8 cellular contexts compared by ENCODE assay signal in genomic region chr16:89973654-89974335, GRCh38. TPM values are rescaled to one million over a fixed set of nuclear protein-coding genes. Genes with fewer than 3 reads are reported as not detected.
DNase-seq lines count a peak whose midpoint lies in the region; ATAC-seq, FAIRE-seq and TF ChIP-seq lines count a peak whose summit lies in the region.

No MANE protein-coding gene starts in this region.

- peak overlapping the region; percentile 94 for H3K9ac ChIP-seq in HepG2 (ENCODE audit: insufficient read depth, low read depth, low read length)

- H3K4me1 ChIP-seq in HepG2 (ENCODE audit: insufficient read depth, low read length), result peaks cover 49% of the 10 kb centered on the region
- H3K4me1 ChIP-seq in tibial artery, result peaks cover 0 to 31% (median 23%) of the 10 kb centered on the region in 4 donors

- CTCF ChIA-PET in activated naive CD4-positive, alpha-beta T cell treated with anti-CD3 and anti-CD28 coated beads, Interleukin-2, amount 10 ng/mL, durations not matched to agents 7 days and 5 days (lab: Charles Lee), result no interaction called here
- CTCF ChIA-PET in HepG2 (lab: Yijun Ruan, JAX; ENCODE audit: low intra/inter-chr PET ratio, low total read pairs), result interaction anchor here (0.8 kb wide), 1 partner anchor 45 kb away, joined by 3 read pairs; the partner anchor contains the start of gene DBNDD1

- no peak for TF ChIP-seq EP300 in HepG2 (IDR thresholded peaks at IDR 0.05; ENCODE audit: low read depth in 2 of 2, low read length in 2 of 2)
- TF ChIP-seq EP300 in HepG2 (CRISPR knock-in tag; IDR thresholded peaks at IDR 0.05; ENCODE audit: borderline replicate concordance), result no peak

- no peaks in the 10 kb centered on the region; a peak in 1 of 5 replicates for H3K27me3 ChIP-seq in HepG2 (ENCODE audit: control insufficient read depth in 1 of 2, insufficient read depth in 2 of 2, low read length in 2 of 2)
- no peaks in the 10 kb centered on the region for H3K27me3 ChIP-seq in tibial artery

- H3K36me3 ChIP-seq in HepG2 (replicated peaks in 1 of 2; ENCODE audit: control insufficient read depth in 1 of 2, insufficient read depth in 2 of 2, low read length in 2 of 2), result peaks cover 10 to 20% of the 10 kb centered on the region in 2 experiments
- H3K36me3 ChIP-seq in tibial artery, result peaks cover 2 to 17% (median 9%) of the 10 kb centered on the region in 3 donors

- H3K4me2 ChIP-seq in HepG2 (ENCODE audit: low read depth, low read length), result peak overlapping the region; percentile 94

- TF ChIP-seq CTCF in HepG2 (CRISPR knock-in tag; IDR thresholded peaks at IDR 0.05) (peak; percentile 43), tibial artery (IDR thresholded peaks at IDR 0.05) (no peak)

- 13% methylated on average over 13 of the region's 13 CpGs for whole genome bisulfite sequencing in HepG2 (ENCODE audit: low lambda C conversion rate)

- H3K4me3 Mint-ChIP-seq in activated naive CD4-positive, alpha-beta T cell treated with anti-CD3 and anti-CD28 coated beads, Interleukin-2, amount 10 ng/mL, durations not matched to agents 7 days and 5 days, result peak overlapping the region; percentile 99
- peak overlapping the region; percentile 92 for H3K4me3 Mint-ChIP-seq in activated T-helper 17 cell treated with anti-CD3 and anti-CD28 coated beads, Interleukin-2, amount 50 U/mL, for 72 hours

- H3K36me3 Mint-ChIP-seq in activated naive CD4-positive, alpha-beta T cell treated with anti-CD3 and anti-CD28 coated beads, Interleukin-2, amount 10 ng/mL, durations not matched to agents 7 days and 5 days, result peaks cover 20% of the 10 kb centered on the region
- H3K36me3 Mint-ChIP-seq in activated T-helper 17 cell treated with anti-CD3 and anti-CD28 coated beads, Interleukin-2, amount 50 U/mL, for 72 hours (ENCODE audit: low read depth), result peaks cover 25% of the 10 kb centered on the region

- H3K9me3 Mint-ChIP-seq in activated naive CD4-positive, alpha-beta T cell treated with anti-CD3 and anti-CD28 coated beads, Interleukin-2, amount 10 ng/mL, durations not matched to agents 7 days and 5 days, result peaks cover 4% of the 10 kb centered on the region
- H3K9me3 Mint-ChIP-seq in activated T-helper 17 cell treated with anti-CD3 and anti-CD28 coated beads, Interleukin-2, amount 50 U/mL, for 72 hours, result no peaks in the 10 kb centered on the region

- H3K27ac Mint-ChIP-seq in activated naive CD4-positive, alpha-beta T cell treated with anti-CD3 and anti-CD28 coated beads, Interleukin-2, amount 10 ng/mL, durations not matched to agents 7 days and 5 days, result peak overlapping the region; percentile 25
- H3K27ac Mint-ChIP-seq in activated T-helper 17 cell treated with anti-CD3 and anti-CD28 coated beads, Interleukin-2, amount 50 U/mL, for 72 hours, result peak overlapping the region; percentile 98

- H3K9me3 ChIP-seq in HepG2 (ENCODE audit: low read length) (no peaks in the 10 kb centered on the region), tibial artery (no peaks in the 10 kb centered on the region)

- POLR2A ChIA-PET in HepG2 (lab: Yijun Ruan, JAX), result interaction anchor here (0.6 to 7.1 kb wide), 17 partner anchors 8 to 136 kb away, joined by 3 to 84 read pairs (median 5); partner anchors contain the start of genes DBNDD1, DEF8, MC1R and TCF25

- intact Hi-C loops in HepG2 (cut with micrococcal nuclease; ENCODE audit: unreplicated experiment), result no loop called here
- intact Hi-C loops in tibial artery (cut with DNase I; ENCODE audit: low total_unique reads), result no loop called here

- no peaks in the 10 kb centered on the region for H4K20me1 ChIP-seq in HepG2 (ENCODE audit: insufficient read depth, low read length)

- DNase-seq in activated naive CD4-positive, alpha-beta T cell treated with anti-CD3 and anti-CD28 coated beads, Interleukin-2, amount 10 ng/mL, durations not matched to agents 7 days and 5 days, result no peak
- no peak for DNase-seq in activated naive CD4-positive, alpha-beta T cell treated with Interleukin-2 at 50 U/mL for 16 hours
- DNase-seq in HepG2 (ENCODE audit: low spot score) (peak; percentile 84), tibial artery (no peak), NK-92 (lab: John Stamatoyannopoulos, UW; ENCODE audit: unreplicated experiment) (no peak), pons (ENCODE audit: low spot score) (no peak)

- ATAC-seq in activated T-helper 17 cell treated with anti-CD3 and anti-CD28 coated beads, Interleukin-2, amount 50 U/mL, for 72 hours (replicated peaks), result no peak
- ATAC-seq in HepG2, result peak; percentile 57
- no peak for ATAC-seq in GM18498 (IDR thresholded peaks at IDR 0.05; ENCODE audit: unreplicated experiment)

- H3K27me3 Mint-ChIP-seq in activated naive CD4-positive, alpha-beta T cell treated with anti-CD3 and anti-CD28 coated beads, Interleukin-2, amount 10 ng/mL, durations not matched to agents 7 days and 5 days, result peaks cover 3% of the 10 kb centered on the region
- H3K27me3 Mint-ChIP-seq in activated T-helper 17 cell treated with anti-CD3 and anti-CD28 coated beads, Interleukin-2, amount 50 U/mL, for 72 hours, result no peaks in the 10 kb centered on the region

- peak; percentile 83 for FAIRE-seq in HepG2 (lab: Jason Lieb, UNC)

- in situ Hi-C loops in HepG2 (cut with HindIII; ENCODE audit: extremely low pct_ligation_motif_present, low pct_unique_long_range_greater_than_20kb), result no loop called here

- H3K4me1 Mint-ChIP-seq in activated naive CD4-positive, alpha-beta T cell treated with anti-CD3 and anti-CD28 coated beads, Interleukin-2, amount 10 ng/mL, durations not matched to agents 7 days and 5 days, result peaks cover 36% of the 10 kb centered on the region
- peaks cover 10% of the 10 kb centered on the region for H3K4me1 Mint-ChIP-seq in activated T-helper 17 cell treated with anti-CD3 and anti-CD28 coated beads, Interleukin-2, amount 50 U/mL, for 72 hours

- no peak overlapping the region for H2AFZ ChIP-seq in HepG2 (ENCODE audit: low read length)

- H3K79me2 ChIP-seq in HepG2 (ENCODE audit: insufficient read depth, low read length), result peaks cover 77% of the 10 kb centered on the region

- peak; percentile 31 to 60; a peak in 3 of 4 replicates for TF ChIP-seq POLR2A in HepG2 (IDR thresholded peaks at IDR 0.05; ENCODE audit: insufficient read depth in 1 of 2, low read depth in 2 of 2, low read length in 2 of 2)

- peak overlapping the region; percentile 88 for H3K27ac ChIP-seq in HepG2 (ENCODE audit: extremely low read length, insufficient read depth, low read length)
- no peak overlapping the region for H3K27ac ChIP-seq in tibial artery

- H3K4me3 ChIP-seq in HepG2 (replicated peaks in 1 of 3; ENCODE audit: insufficient read depth in 1 of 3, low read depth in 2 of 3, low read length in 3 of 3), result peak overlapping the region; percentile 76 to 96 (median 95)
- peak overlapping the region; percentile 62 to 81 for H3K4me3 ChIP-seq in tibial artery

- BruUV-seq in HepG2 (replicated peaks; lab: Mats Ljungman, UMichigan), result no TSS peak

- TF ChIP-seq RAD21 in HepG2 (CRISPR knock-in tag; IDR thresholded peaks at IDR 0.05), result no peak

RNA-seq across cellular contexts. Expression of gene DEF8, which starts 25.2 kb away (rescaled TPM):
- 10 to 100 TPM in 1 of 2 donors, 1 to 10 TPM in 1; 9.3 to 11.1 TPM for total RNA-seq in activated T-helper 17 cell treated with anti-CD3 and anti-CD28 coated beads, Interleukin-2, amount 50 U/mL, for 72 hours
- 98.5 and 107 TPM in 2 replicates for total RNA-seq in HepG2 (2016; rRNA removed; fragmentation: Illumina TruSeq; extraction: Trizol)
- 134 and 176 TPM in 2 replicates for total RNA-seq in HepG2 (2016; cell fraction: cytosol; rRNA removed; fragmentation: Illumina TruSeq; extraction: Trizol; ENCODE audit: low read depth)
- total RNA-seq in HepG2 (2016; cell fraction: insoluble cytoplasmic fraction; rRNA removed; fragmentation: Illumina TruSeq; extraction: Trizol), result 103 and 113 TPM in 2 replicates
- total RNA-seq in HepG2 (2016; cell fraction: membrane; rRNA removed; fragmentation: Illumina TruSeq; extraction: Trizol), result 127 and 160 TPM in 2 replicates
- total RNA-seq in HepG2 (2016; cell fraction: nucleus; rRNA removed; fragmentation: Illumina TruSeq; extraction: Trizol), result 48.8 and 61.5 TPM in 2 replicates
- polyA plus RNA-seq in HepG2 (2011; rRNA removed), result 98.2 and 108 TPM in 2 replicates
- polyA plus RNA-seq in HepG2 (2011; cell fraction: cytosol; rRNA removed), result 100 and 138 TPM in 2 replicates
- 490 and 545 TPM in 2 replicates for polyA plus RNA-seq in HepG2 (2011; cell fraction: nucleus; rRNA removed)
- 37.2 and 56.0 TPM in 2 replicates for polyA plus RNA-seq in HepG2 (2012)
- polyA plus RNA-seq in HepG2 (2016; cell fraction: cytosol; fragmentation: Illumina TruSeq; extraction: Trizol; ENCODE audit: low read depth), result 170 and 205 TPM in 2 replicates
- 116 and 132 TPM in 2 replicates for polyA plus RNA-seq in HepG2 (2016; cell fraction: insoluble cytoplasmic fraction; fragmentation: Illumina TruSeq; extraction: Trizol; ENCODE audit: low read depth)
- 126 and 153 TPM in 2 replicates for polyA plus RNA-seq in HepG2 (2016; cell fraction: membrane; fragmentation: Illumina TruSeq; extraction: Trizol; ENCODE audit: low read depth)
- polyA plus RNA-seq in HepG2 (2016; cell fraction: nucleus; fragmentation: Illumina TruSeq; extraction: Trizol; ENCODE audit: insufficient read depth, low read depth), result 123 and 136 TPM in 2 replicates
- polyA minus RNA-seq in HepG2 (2011; rRNA and poly(A)+ RNA removed; ENCODE audit: low replicate concordance), result 22.3 and 116 TPM in 2 replicates
- 31.8 and 36.4 TPM in 2 replicates for polyA minus RNA-seq in HepG2 (2011; cell fraction: cytosol; rRNA and poly(A)+ RNA removed)
- polyA minus RNA-seq in HepG2 (2011; cell fraction: nucleus; rRNA and poly(A)+ RNA removed), result 46.0 and 51.1 TPM in 2 replicates

RNA-seq across cellular contexts. Expression of gene DBNDD1, which starts 45.5 kb away (rescaled TPM):
- under 1 TPM in 1 of 2 donors, not detected in 1; 0.53 TPM for total RNA-seq in activated T-helper 17 cell treated with anti-CD3 and anti-CD28 coated beads, Interleukin-2, amount 50 U/mL, for 72 hours
- total RNA-seq in HepG2 (2016; rRNA removed; fragmentation: Illumina TruSeq; extraction: Trizol), result 13.0 and 17.0 TPM in 2 replicates
- total RNA-seq in HepG2 (2016; cell fraction: cytosol; rRNA removed; fragmentation: Illumina TruSeq; extraction: Trizol; ENCODE audit: low read depth), result 18.8 and 21.7 TPM in 2 replicates
- total RNA-seq in HepG2 (2016; cell fraction: insoluble cytoplasmic fraction; rRNA removed; fragmentation: Illumina TruSeq; extraction: Trizol), result 11.4 and 16.1 TPM in 2 replicates
- total RNA-seq in HepG2 (2016; cell fraction: membrane; rRNA removed; fragmentation: Illumina TruSeq; extraction: Trizol), result 40.2 and 47.3 TPM in 2 replicates
- 7.6 and 10.0 TPM in 2 replicates for total RNA-seq in HepG2 (2016; cell fraction: nucleus; rRNA removed; fragmentation: Illumina TruSeq; extraction: Trizol)
- 40.4 and 51.0 TPM in 2 replicates for polyA plus RNA-seq in HepG2 (2011; rRNA removed)
- polyA plus RNA-seq in HepG2 (2011; cell fraction: cytosol; rRNA removed), result 44.2 and 56.2 TPM in 2 replicates
- 31.7 and 32.2 TPM in 2 replicates for polyA plus RNA-seq in HepG2 (2011; cell fraction: nucleus; rRNA removed)
- polyA plus RNA-seq in HepG2 (2012), result 16.4 and 30.0 TPM in 2 replicates
- 60.8 and 72.2 TPM in 2 replicates for polyA plus RNA-seq in HepG2 (2016; cell fraction: cytosol; fragmentation: Illumina TruSeq; extraction: Trizol; ENCODE audit: low read depth)
- 33.1 and 40.9 TPM in 2 replicates for polyA plus RNA-seq in HepG2 (2016; cell fraction: insoluble cytoplasmic fraction; fragmentation: Illumina TruSeq; extraction: Trizol; ENCODE audit: low read depth)
- 102 TPM in 2 replicates for polyA plus RNA-seq in HepG2 (2016; cell fraction: membrane; fragmentation: Illumina TruSeq; extraction: Trizol; ENCODE audit: low read depth)
- 31.0 and 33.1 TPM in 2 replicates for polyA plus RNA-seq in HepG2 (2016; cell fraction: nucleus; fragmentation: Illumina TruSeq; extraction: Trizol; ENCODE audit: insufficient read depth, low read depth)
- 5.9 and 53.2 TPM in 2 replicates for polyA minus RNA-seq in HepG2 (2011; rRNA and poly(A)+ RNA removed; ENCODE audit: low replicate concordance)
- polyA minus RNA-seq in HepG2 (2011; cell fraction: cytosol; rRNA and poly(A)+ RNA removed), result 23.0 and 26.9 TPM in 2 replicates
- 9.8 and 13.2 TPM in 2 replicates for polyA minus RNA-seq in HepG2 (2011; cell fraction: nucleus; rRNA and poly(A)+ RNA removed)

RNA-seq across cellular contexts. Expression of gene TUBB3, which starts 50.7 kb away (rescaled TPM):
- total RNA-seq in activated T-helper 17 cell treated with anti-CD3 and anti-CD28 coated beads, Interleukin-2, amount 50 U/mL, for 72 hours, result 1 to 10 TPM in 1 of 2 donors, under 1 TPM in 1; 0.74 to 9.7 TPM
- 161 and 185 TPM in 2 replicates for total RNA-seq in HepG2 (2016; rRNA removed; fragmentation: Illumina TruSeq; extraction: Trizol)
- 94.2 and 96.8 TPM in 2 replicates for total RNA-seq in HepG2 (2016; cell fraction: cytosol; rRNA removed; fragmentation: Illumina TruSeq; extraction: Trizol; ENCODE audit: low read depth)
- 145 and 195 TPM in 2 replicates for total RNA-seq in HepG2 (2016; cell fraction: insoluble cytoplasmic fraction; rRNA removed; fragmentation: Illumina TruSeq; extraction: Trizol)
- total RNA-seq in HepG2 (2016; cell fraction: membrane; rRNA removed; fragmentation: Illumina TruSeq; extraction: Trizol), result 140 and 142 TPM in 2 replicates
- total RNA-seq in HepG2 (2016; cell fraction: nucleus; rRNA removed; fragmentation: Illumina TruSeq; extraction: Trizol), result 81.3 and 94.7 TPM in 2 replicates
- polyA plus RNA-seq in HepG2 (2011; rRNA removed), result 110 and 152 TPM in 2 replicates
- polyA plus RNA-seq in HepG2 (2011; cell fraction: cytosol; rRNA removed), result 84.2 and 120 TPM in 2 replicates
- 168 and 179 TPM in 2 replicates for polyA plus RNA-seq in HepG2 (2011; cell fraction: nucleus; rRNA removed)
- polyA plus RNA-seq in HepG2 (2012), result 45.2 and 119 TPM in 2 replicates
- 63.1 and 64.3 TPM in 2 replicates for polyA plus RNA-seq in HepG2 (2016; cell fraction: cytosol; fragmentation: Illumina TruSeq; extraction: Trizol; ENCODE audit: low read depth)
- polyA plus RNA-seq in HepG2 (2016; cell fraction: insoluble cytoplasmic fraction; fragmentation: Illumina TruSeq; extraction: Trizol; ENCODE audit: low read depth), result 127 and 159 TPM in 2 replicates
- 87.3 and 99.0 TPM in 2 replicates for polyA plus RNA-seq in HepG2 (2016; cell fraction: membrane; fragmentation: Illumina TruSeq; extraction: Trizol; ENCODE audit: low read depth)
- 138 and 154 TPM in 2 replicates for polyA plus RNA-seq in HepG2 (2016; cell fraction: nucleus; fragmentation: Illumina TruSeq; extraction: Trizol; ENCODE audit: insufficient read depth, low read depth)
- 34.9 and 340 TPM in 2 replicates for polyA minus RNA-seq in HepG2 (2011; rRNA and poly(A)+ RNA removed; ENCODE audit: low replicate concordance)
- polyA minus RNA-seq in HepG2 (2011; cell fraction: cytosol; rRNA and poly(A)+ RNA removed), result 99.4 and 107 TPM in 2 replicates
- polyA minus RNA-seq in HepG2 (2011; cell fraction: nucleus; rRNA and poly(A)+ RNA removed), result 34.8 and 42.6 TPM in 2 replicates

RNA-seq across cellular contexts. Expression of gene MC1R, which starts 55.1 kb away (rescaled TPM):
- total RNA-seq in activated T-helper 17 cell treated with anti-CD3 and anti-CD28 coated beads, Interleukin-2, amount 50 U/mL, for 72 hours, result 1 to 10 TPM; 7.5 to 7.6 TPM
- 7.2 and 9.1 TPM in 2 replicates for total RNA-seq in HepG2 (2016; rRNA removed; fragmentation: Illumina TruSeq; extraction: Trizol)
- 3.5 and 3.7 TPM in 2 replicates for total RNA-seq in HepG2 (2016; cell fraction: cytosol; rRNA removed; fragmentation: Illumina TruSeq; extraction: Trizol; ENCODE audit: low read depth)
- 8.1 and 8.7 TPM in 2 replicates for total RNA-seq in HepG2 (2016; cell fraction: insoluble cytoplasmic fraction; rRNA removed; fragmentation: Illumina TruSeq; extraction: Trizol)
- 8.1 and 9.5 TPM in 2 replicates for total RNA-seq in HepG2 (2016; cell fraction: membrane; rRNA removed; fragmentation: Illumina TruSeq; extraction: Trizol)
- total RNA-seq in HepG2 (2016; cell fraction: nucleus; rRNA removed; fragmentation: Illumina TruSeq; extraction: Trizol), result 7.2 and 7.7 TPM in 2 replicates
- 14.8 and 20.0 TPM in 2 replicates for polyA plus RNA-seq in HepG2 (2011; rRNA removed)
- 14.8 and 18.9 TPM in 2 replicates for polyA plus RNA-seq in HepG2 (2011; cell fraction: cytosol; rRNA removed)
- polyA plus RNA-seq in HepG2 (2011; cell fraction: nucleus; rRNA removed), result 89.3 and 96.4 TPM in 2 replicates
- polyA plus RNA-seq in HepG2 (2012), result 6.5 and 12.0 TPM in 2 replicates
- polyA plus RNA-seq in HepG2 (2016; cell fraction: cytosol; fragmentation: Illumina TruSeq; extraction: Trizol; ENCODE audit: low read depth), result 2.9 and 3.1 TPM in 2 replicates
- 6.7 and 7.1 TPM in 2 replicates for polyA plus RNA-seq in HepG2 (2016; cell fraction: insoluble cytoplasmic fraction; fragmentation: Illumina TruSeq; extraction: Trizol; ENCODE audit: low read depth)
- 6.5 and 7.5 TPM in 2 replicates for polyA plus RNA-seq in HepG2 (2016; cell fraction: membrane; fragmentation: Illumina TruSeq; extraction: Trizol; ENCODE audit: low read depth)
- polyA plus RNA-seq in HepG2 (2016; cell fraction: nucleus; fragmentation: Illumina TruSeq; extraction: Trizol; ENCODE audit: insufficient read depth, low read depth), result 17.7 and 19.3 TPM in 2 replicates
- 23.7 and 30.7 TPM in 2 replicates for polyA minus RNA-seq in HepG2 (2011; rRNA and poly(A)+ RNA removed; ENCODE audit: low replicate concordance)
- 5.4 and 5.5 TPM in 2 replicates for polyA minus RNA-seq in HepG2 (2011; cell fraction: cytosol; rRNA and poly(A)+ RNA removed)
- 16.0 and 17.0 TPM in 2 replicates for polyA minus RNA-seq in HepG2 (2011; cell fraction: nucleus; rRNA and poly(A)+ RNA removed)

Comparison
In these comparisons a context has a peak if more than half of its experiments do, and no peak if none do; other contexts are left out.
1. RNA of gene DBNDD1, which starts 45.5 kb away (total RNA-seq): 7.6 to 47.3 TPM in HepG2; 0.53 TPM in activated T-helper 17 cell treated with anti-CD3 and anti-CD28 coated beads, Interleukin-2, amount 50 U/mL, for 72 hours; every median in the first group is over 4 times any median in the second.
2. RNA of gene TUBB3, which starts 50.7 kb away (total RNA-seq): 81.3 to 195 TPM in HepG2; 0.74 to 9.7 TPM in activated T-helper 17 cell treated with anti-CD3 and anti-CD28 coated beads, Interleukin-2, amount 50 U/mL, for 72 hours; every median in the first group is over 4 times any median in the second.